Comparison of ENCODE assay signal across 8 cellular contexts in genomic region chr16:85227262-85227923, GRCh38.
DNase-seq lines count a peak whose midpoint lies in the region; ATAC-seq and TF ChIP-seq lines count a peak whose summit lies in the region.

No MANE protein-coding gene starts in this region.

- peak; percentile 67 for ATAC-seq in HG03045 (IDR thresholded peaks at IDR 0.05; ENCODE audit: unreplicated experiment)

- peaks cover 52% of the 10 kb centered on the region for H3K4me1 ChIP-seq in BE2C

- no peaks in the 10 kb centered on the region for H3K27me3 ChIP-seq in BE2C

- peak; percentile 81 for DNase-seq in BE2C
- DNase-seq in GM19238 (ENCODE audit: insufficient read length, low spot score) = peak; percentile 85
- peak; percentile 52 for DNase-seq in SK-N-DZ (ENCODE audit: low spot score)
- no peak for DNase-seq in mucosa of gallbladder (ENCODE audit: low spot score)
- DNase-seq in foreskin fibroblast = no peak
- DNase-seq in NCI-H2029 treated with DMSO at 0.1 percent for 48 hours (lab: John Stamatoyannopoulos, UW) = no peak
- no peak for DNase-seq in C1 segment of cervical spinal cord (lab: John Stamatoyannopoulos, UW)

- TF ChIP-seq CTCF in BE2C (IDR thresholded peaks at IDR 0.05; ENCODE audit: low read depth, low read length) (no peak), foreskin fibroblast (IDR thresholded peaks at IDR 0.05; ENCODE audit: low read depth, low read length) (no peak)

- H3K4me3 ChIP-seq in BE2C (ENCODE audit: low read depth, low read length) (peak overlapping the region; percentile 35), foreskin fibroblast (ENCODE audit: low read depth in 1 of 2, low read length in 2 of 2) (no peak overlapping the region)

- no peaks in the 10 kb centered on the region for H3K9me3 ChIP-seq in BE2C

- H3K36me3 ChIP-seq in BE2C = no peaks in the 10 kb centered on the region

Comparison
In these comparisons a context has a peak if more than half of its experiments do, and no peak if none do; other contexts are left out.
1. DNase-seq: peak in BE2C (single experiment), GM19238 (single experiment) and SK-N-DZ (single experiment); none in mucosa of gallbladder (single experiment), foreskin fibroblast (0 of 2), NCI-H2029 treated with DMSO at 0.1 percent for 48 hours (single experiment) and C1 segment of cervical spinal cord (0 of 14).